ENCODE assay signal across 9 cellular contexts in genomic region chr19:48258350-48258749, GRCh38. TPM values are rescaled to one million over a fixed set of nuclear protein-coding genes. Genes with fewer than 3 reads are reported as not detected.
A peak's percentile ranks its signal among the peaks of the same experiment; 100 is the strongest.
DNase-seq lines count a peak whose midpoint lies in the region; ATAC-seq and TF ChIP-seq lines count a peak whose summit lies in the region.
"Had no signal": no experiment of that assay in that cellular context is flagged by ENCODE, and none has a peak within 500 bp of the region (broad histone marks: within the 10 kb centered on the region; RNA-seq: fewer than 3 reads in every experiment).

No MANE protein-coding gene starts in this region.

- H3K4me1 ChIP-seq in esophagus squamous epithelium = peaks cover 6 to 37% (median 18%) of the 10 kb centered on the region in 3 donors

- peak overlapping the region in 1 of 4 donors; percentile 8 for H3K4me3 ChIP-seq in esophagus squamous epithelium

- TF ChIP-seq CTCF in esophagus squamous epithelium (IDR thresholded peaks at IDR 0.05) = no peak

- 50 to 56% methylated on average over 6 of the region's 6 CpGs for WGBS in esophagus squamous epithelium, 2 donors

- ATAC-seq in stimulated activated naive CD8-positive, alpha-beta T cell treated with anti-CD3 and anti-CD28 coated beads, Interleukin-15, amount 100 ng/mL, for 72 hours = no peak
- no peak for ATAC-seq in GM18511 (IDR thresholded peaks at IDR 0.05; ENCODE audit: unreplicated experiment)

- no peaks in the 10 kb centered on the region for H3K9me3 Mint-ChIP-seq in stimulated activated naive CD8-positive, alpha-beta T cell treated with anti-CD3 and anti-CD28 coated beads, Interleukin-15, amount 100 ng/mL, for 72 hours

- H3K4me3 Mint-ChIP-seq in stimulated activated naive CD8-positive, alpha-beta T cell treated with anti-CD3 and anti-CD28 coated beads, Interleukin-15, amount 100 ng/mL, for 72 hours = peak overlapping the region; percentile 78 to 92

- DNase-seq in activated effector memory CD4-positive, alpha-beta T cell treated with anti-CD3 and anti-CD28 coated beads, Interleukin-2, amount 50 U/mL, for 16 hours = peak; percentile 69
- no peak for DNase-seq in activated effector memory CD4-positive, alpha-beta T cell treated with Interleukin-2 at 50 U/mL for 16 hours
- DNase-seq in esophagus squamous epithelium (lab: John Stamatoyannopoulos, UW) = no peak
- no peak for DNase-seq in stimulated activated naive CD8-positive, alpha-beta T cell treated with anti-CD3 and anti-CD28 coated beads, Interleukin-15, amount 100 ng/mL, for 72 hours
- no peak for DNase-seq in effector CD8-positive, alpha-beta T cell (lab: John Stamatoyannopoulos, UW)
- DNase-seq in HuH-7.5 (ENCODE audit: low spot score) = no peak
- DNase-seq: AML-193 had no signal

- TF ChIP-seq POLR2A in Raji (IDR thresholded peaks at IDR 0.05; ENCODE audit: insufficient read depth, low read depth, low read length) (peak; percentile 34; the same call in 1 of the 2 replicates), esophagus squamous epithelium (IDR thresholded peaks at IDR 0.05) (no peak)

- peak overlapping the region in 3 of 4 donors; percentile 25 to 69 (median 51) for H3K27ac ChIP-seq in esophagus squamous epithelium

- no peaks in the 10 kb centered on the region for H3K9me3 ChIP-seq in esophagus squamous epithelium

- no peaks in the 10 kb centered on the region for H3K36me3 ChIP-seq in esophagus squamous epithelium

- no peaks in the 10 kb centered on the region for H3K27me3 ChIP-seq in esophagus squamous epithelium

- no peaks in the 10 kb centered on the region for H3K27me3 Mint-ChIP-seq in stimulated activated naive CD8-positive, alpha-beta T cell treated with anti-CD3 and anti-CD28 coated beads, Interleukin-15, amount 100 ng/mL, for 72 hours

- peaks cover 57% of the 10 kb centered on the region for H3K4me1 Mint-ChIP-seq in stimulated activated naive CD8-positive, alpha-beta T cell treated with anti-CD3 and anti-CD28 coated beads, Interleukin-15, amount 100 ng/mL, for 72 hours

- peak overlapping the region; percentile 91 to 92 for H3K27ac Mint-ChIP-seq in stimulated activated naive CD8-positive, alpha-beta T cell treated with anti-CD3 and anti-CD28 coated beads, Interleukin-15, amount 100 ng/mL, for 72 hours

- intact Hi-C loops in esophagus squamous epithelium (cut with DNase I) = no loop called here

RNA-seq across cellular contexts. Expression of gene CARD8, which starts 2.6 kb away (rescaled TPM):
- 10 to 100 TPM in 3 of 4 donors, 1 to 10 TPM in 1; 9.7 to 21.9 (median 11.3) TPM for total RNA-seq in esophagus squamous epithelium

RNA-seq across cellular contexts. Expression of gene ZNF114, which starts 11.5 kb away (rescaled TPM):
- total RNA-seq in esophagus squamous epithelium = not detected
